1 cellular context compared by ENCODE assay signal in genomic region chr2:113126845-113127645, GRCh38.
TF ChIP-seq lines count a peak whose summit lies in the region.

IL1RN (plus strand) TSS chr2:113127598; CDS start chr2:113127625, 27 bp downstream.

TF ChIP-seq in HepG2, 621 proteins besides CTCF, POLR2A, EP300 and RAD21 (continued from another document and continues in another):
- TF ChIP-seq MAFF (IDR thresholded peaks at IDR 0.05; ENCODE audit: low read depth, low read length) = peak; percentile 52; the same call in 1 of the 2 replicates
- no peak for TF ChIP-seq SMAD1 (CRISPR knock-in tag; IDR thresholded peaks at IDR 0.05; ENCODE audit: borderline replicate concordance, low read depth)
- TF ChIP-seq HOXA7 (CRISPR knock-in tag; IDR thresholded peaks at IDR 0.05) = no peak
- peak; percentile 42; the same call in 1 of the 2 replicates for TF ChIP-seq TSC22D2 (CRISPR knock-in tag; IDR thresholded peaks at IDR 0.05; ENCODE audit: borderline replicate concordance)
- no peak for TF ChIP-seq NBN (conservative IDR thresholded peaks at IDR 0.05)
- TF ChIP-seq ELK4 (CRISPR knock-in tag; IDR thresholded peaks at IDR 0.05; ENCODE audit: borderline replicate concordance) = no peak
- peak; percentile 31; the same call in 1 of the 2 replicates for TF ChIP-seq MYC (CRISPR knock-in tag; IDR thresholded peaks at IDR 0.05; ENCODE audit: borderline replicate concordance)
- no peak for TF ChIP-seq MAFG (CRISPR knock-in tag; IDR thresholded peaks at IDR 0.05)
- no peak for TF ChIP-seq RBM39 (IDR thresholded peaks at IDR 0.05; ENCODE audit: low read depth, low read length, poor library complexity, severe bottlenecking)
- no peak for TF ChIP-seq NFE2L1 (CRISPR knock-in tag; IDR thresholded peaks at IDR 0.05; ENCODE audit: borderline replicate concordance)
- peak; percentile 4; the same call in 1 of the 2 replicates for TF ChIP-seq SMC3 (IDR thresholded peaks at IDR 0.05; ENCODE audit: low read length)
- peak; percentile 41; the same call in 1 of the 2 replicates for TF ChIP-seq TAF1 (CRISPR knock-in tag; IDR thresholded peaks at IDR 0.05)
- TF ChIP-seq TCF12 (IDR thresholded peaks at IDR 0.05) = no peak
- TF ChIP-seq TCF12 (CRISPR knock-in tag; IDR thresholded peaks at IDR 0.05) = peak; percentile 97; the same call in 1 of the 2 replicates
- peak; percentile 40; the same call in 1 of the 2 replicates for TF ChIP-seq PHF8 (CRISPR knock-in tag; IDR thresholded peaks at IDR 0.05)
- peak; percentile 20; the same call in 1 of the 2 replicates for TF ChIP-seq ZNF770 (CRISPR knock-in tag; IDR thresholded peaks at IDR 0.05)
- TF ChIP-seq MEIS1 (CRISPR knock-in tag; IDR thresholded peaks at IDR 0.05; ENCODE audit: borderline replicate concordance) = peak; percentile 95
- no peak for TF ChIP-seq ZFP62 (CRISPR knock-in tag; IDR thresholded peaks at IDR 0.05)
- no peak for TF ChIP-seq ZMAT5 (CRISPR knock-in tag; IDR thresholded peaks at IDR 0.05; ENCODE audit: borderline replicate concordance, low read depth)
- TF ChIP-seq HDAC2 (CRISPR knock-in tag; IDR thresholded peaks at IDR 0.05) = peak; percentile 98
- TF ChIP-seq TARDBP (CRISPR knock-in tag; IDR thresholded peaks at IDR 0.05) = no peak
- no peak for TF ChIP-seq PRPF4 (IDR thresholded peaks at IDR 0.05; ENCODE audit: low read depth, low read length, poor library complexity, severe bottlenecking)
- TF ChIP-seq CSRNP1 (CRISPR knock-in tag; IDR thresholded peaks at IDR 0.05) = no peak
- peak; percentile 84; the same call in 1 of the 2 replicates for TF ChIP-seq ZBTB44 (CRISPR knock-in tag; IDR thresholded peaks at IDR 0.05)
- peak; percentile 52; the same call in 1 of the 2 replicates for TF ChIP-seq ARNT2 (CRISPR knock-in tag; IDR thresholded peaks at IDR 0.05; ENCODE audit: low read depth)
- no peak for TF ChIP-seq GLMP (CRISPR knock-in tag; IDR thresholded peaks at IDR 0.05; ENCODE audit: borderline replicate concordance)
- no peak for TF ChIP-seq ZNF841 (CRISPR knock-in tag; IDR thresholded peaks at IDR 0.05; ENCODE audit: borderline replicate concordance)
- TF ChIP-seq KDM4B (CRISPR knock-in tag; IDR thresholded peaks at IDR 0.05) = peak; percentile 71; the same call in 1 of the 2 replicates
- no peak for TF ChIP-seq XBP1 (CRISPR knock-in tag; IDR thresholded peaks at IDR 0.05)
- peak; percentile 87; the same call in 1 of the 2 replicates for TF ChIP-seq ZNF512B (CRISPR knock-in tag; IDR thresholded peaks at IDR 0.05; ENCODE audit: borderline replicate concordance)
- no peak; the same call in 1 of the 2 replicates for TF ChIP-seq ZNF704 (CRISPR knock-in tag; IDR thresholded peaks at IDR 0.05; ENCODE audit: borderline replicate concordance)
- TF ChIP-seq ZSCAN5A (CRISPR knock-in tag; IDR thresholded peaks at IDR 0.05; ENCODE audit: borderline replicate concordance) = no peak; the same call in 1 of the 2 replicates
- no peak for TF ChIP-seq ZSCAN12 (CRISPR knock-in tag; IDR thresholded peaks at IDR 0.05)
- 0 out of 2 replicates have a peak, but pooled peaks have one; percentile 15 for TF ChIP-seq ZNF12 (CRISPR knock-in tag; IDR thresholded peaks at IDR 0.05)
- peak; percentile 87; the same call in 1 of the 2 replicates for TF ChIP-seq ZNF160 (CRISPR knock-in tag; IDR thresholded peaks at IDR 0.05)
- TF ChIP-seq SNAPC2 (CRISPR knock-in tag; IDR thresholded peaks at IDR 0.05) = no peak
- TF ChIP-seq KLF12 (CRISPR knock-in tag; IDR thresholded peaks at IDR 0.05; ENCODE audit: borderline replicate concordance) = no peak; the same call in 1 of the 2 replicates
- TF ChIP-seq ZNF382 (CRISPR knock-in tag; IDR thresholded peaks at IDR 0.05; ENCODE audit: borderline replicate concordance) = no peak
- peak; percentile 96 for TF ChIP-seq FOXA3 (CRISPR knock-in tag; IDR thresholded peaks at IDR 0.05)
- TF ChIP-seq GZF1 (CRISPR knock-in tag; IDR thresholded peaks at IDR 0.05) = peak; percentile 74
- TF ChIP-seq TOE1 (CRISPR knock-in tag; IDR thresholded peaks at IDR 0.05) = 0 out of 2 replicates have a peak, but pooled peaks have one; percentile 61
- no peak for TF ChIP-seq CHD2 (IDR thresholded peaks at IDR 0.05; ENCODE audit: low read depth, low read length)
- TF ChIP-seq NR2F2 (IDR thresholded peaks at IDR 0.05; ENCODE audit: borderline replicate concordance, low read depth) = peak; percentile 92
- no peak for TF ChIP-seq ZNF839 (CRISPR knock-in tag; IDR thresholded peaks at IDR 0.05; ENCODE audit: borderline replicate concordance)
- TF ChIP-seq KAT7 (CRISPR knock-in tag; IDR thresholded peaks at IDR 0.05; ENCODE audit: borderline replicate concordance) = 0 out of 2 replicates have a peak, but pooled peaks have one; percentile 33
- TF ChIP-seq ZNF24 (IDR thresholded peaks at IDR 0.05) = no peak
- no peak for TF ChIP-seq PHB2 (IDR thresholded peaks at IDR 0.05; ENCODE audit: partially characterized antibody)
- no peak for TF ChIP-seq RFX5 (IDR thresholded peaks at IDR 0.05; ENCODE audit: low read depth, low read length)
- no peak for TF ChIP-seq TMF1 (CRISPR knock-in tag; IDR thresholded peaks at IDR 0.05; ENCODE audit: low read depth)
- no peak for TF ChIP-seq ARID2 (CRISPR knock-in tag; IDR thresholded peaks at IDR 0.05; ENCODE audit: borderline replicate concordance)
- peak; percentile 86; the same call in 1 of the 2 replicates for TF ChIP-seq MED13 (CRISPR knock-in tag; IDR thresholded peaks at IDR 0.05)
- TF ChIP-seq SP5 (CRISPR knock-in tag; IDR thresholded peaks at IDR 0.05; ENCODE audit: borderline replicate concordance, low read depth) = peak; percentile 84
- no peak for TF ChIP-seq ZFAT (CRISPR knock-in tag; conservative IDR thresholded peaks at IDR 0.05)
- peak; percentile 41; the same call in 1 of the 2 replicates for TF ChIP-seq ZNF446 (CRISPR knock-in tag; IDR thresholded peaks at IDR 0.05)
- no peak; the same call in 1 of the 2 replicates for TF ChIP-seq ZBTB26 (CRISPR knock-in tag; IDR thresholded peaks at IDR 0.05; ENCODE audit: borderline replicate concordance)
- TF ChIP-seq ZNF761 (CRISPR knock-in tag; conservative IDR thresholded peaks at IDR 0.05) = no peak
- TF ChIP-seq GATAD2A (CRISPR knock-in tag; IDR thresholded peaks at IDR 0.05) = peak; percentile 99
- TF ChIP-seq JUN (CRISPR knock-in tag; IDR thresholded peaks at IDR 0.05) = 0 out of 2 replicates have a peak, but pooled peaks have one; percentile 83
- peak; percentile 90 for TF ChIP-seq HDAC1 (CRISPR knock-in tag; IDR thresholded peaks at IDR 0.05)
